In genomic region chr2:85951351-85952067, GRCh38 we compare ENCODE assay signal across 1 cellular context.
A peak's percentile ranks its signal among the peaks of the same experiment; 100 is the strongest.
TF ChIP-seq lines count a peak whose summit lies in the region.

No MANE protein-coding gene starts in this region.

TF ChIP-seq in K562, 482 proteins besides CTCF, POLR2A, EP300 and RAD21 (continued from another document):
- TF ChIP-seq MNT (conservative IDR thresholded peaks at IDR 0.05) (no peak), CSDE1 (IDR thresholded peaks at IDR 0.05) (no peak), KDM1A (IDR thresholded peaks at IDR 0.05) (peak in 1 of 2 experiments; percentile 15; a peak in 1 of 4 replicates), ZNF217 (CRISPR knock-in tag; IDR thresholded peaks at IDR 0.05) (no peak), NR2C2 (CRISPR knock-in tag; IDR thresholded peaks at IDR 0.05) (no peak), NR2C2 (tag; IDR thresholded peaks at IDR 0.05) (no peak), MAZ (CRISPR knock-in tag; conservative IDR thresholded peaks at IDR 0.05 in 1 of 2, IDR thresholded peaks at IDR 0.05 in 1 of 2) (no peak), NCOA2 (IDR thresholded peaks at IDR 0.05; ENCODE audit: partially characterized antibody in 2 of 2) (no peak), NCOA1 (IDR thresholded peaks at IDR 0.05; ENCODE audit: low read depth) (no peak), TRIM24 (IDR thresholded peaks at IDR 0.05) (peak in 1 of 2 experiments; percentile 73; a peak in 1 of 4 replicates), FOXK2 (conservative IDR thresholded peaks at IDR 0.05 in 1 of 2, IDR thresholded peaks at IDR 0.05 in 1 of 2; ENCODE audit: low read depth in 2 of 2) (peak in 1 of 2 experiments; percentile 49; a peak in 2 of 4 replicates), CEBPG (CRISPR knock-in tag; IDR thresholded peaks at IDR 0.05) (peak; percentile 92), CEBPG (tag; conservative IDR thresholded peaks at IDR 0.05 in 1 of 2, IDR thresholded peaks at IDR 0.05 in 1 of 2) (peak; percentile 84 to 94), NFIX (CRISPR knock-in tag; IDR thresholded peaks at IDR 0.05; ENCODE audit: low read depth) (no peak), ZFP36 (IDR thresholded peaks at IDR 0.05; ENCODE audit: low read depth, low read length, partially characterized antibody) (peak; percentile 11), TAL1 (IDR thresholded peaks at IDR 0.05) (peak; percentile 13; the same call in 1 of the 2 replicates), ZNF133 (CRISPR knock-in tag; IDR thresholded peaks at IDR 0.05) (no peak), KDM2B (CRISPR knock-in tag; IDR thresholded peaks at IDR 0.05) (no peak), ZNF766 (CRISPR knock-in tag; conservative IDR thresholded peaks at IDR 0.05) (0 out of 2 replicates have a peak, but pooled peaks have one; percentile 5), POLR3A (IDR thresholded peaks at IDR 0.05; ENCODE audit: borderline replicate concordance, extremely low read depth, insufficient read depth, insufficient read length) (no peak), ZBTB49 (CRISPR knock-in tag; IDR thresholded peaks at IDR 0.05; ENCODE audit: borderline replicate concordance) (no peak), SMARCB1 (IDR thresholded peaks at IDR 0.05; ENCODE audit: insufficient read length, low read depth) (no peak), CEBPB (tag; IDR thresholded peaks at IDR 0.05) (peak; percentile 97), TSC22D4 (tag; IDR thresholded peaks at IDR 0.05) (no peak), ZFP30 (CRISPR knock-in tag; IDR thresholded peaks at IDR 0.05; ENCODE audit: borderline replicate concordance) (no peak), YY1 (IDR thresholded peaks at IDR 0.05; ENCODE audit: borderline replicate concordance in 1 of 3, control insufficient read depth in 1 of 3, extremely low read depth in 1 of 3, insufficient read depth in 3 of 3, insufficient read length in 1 of 3, insufficient replicate concordance in 2 of 3, low read depth in 1 of 3, low read length in 2 of 3) (no peak), ATF3 (IDR thresholded peaks at IDR 0.05) (0 out of 2 replicates have a peak, but pooled peaks have one; percentile 30), ATF3 (CRISPR knock-in tag; conservative IDR thresholded peaks at IDR 0.05) (no peak), NR2C1 (IDR thresholded peaks at IDR 0.05) (no peak), NR2C1 (tag; IDR thresholded peaks at IDR 0.05) (0 out of 2 replicates have a peak, but pooled peaks have one; percentile 39), RBM25 (IDR thresholded peaks at IDR 0.05; ENCODE audit: low read depth, low read length, severe bottlenecking) (peak; percentile 64)
- TF ChIP-seq, protein P1, sequence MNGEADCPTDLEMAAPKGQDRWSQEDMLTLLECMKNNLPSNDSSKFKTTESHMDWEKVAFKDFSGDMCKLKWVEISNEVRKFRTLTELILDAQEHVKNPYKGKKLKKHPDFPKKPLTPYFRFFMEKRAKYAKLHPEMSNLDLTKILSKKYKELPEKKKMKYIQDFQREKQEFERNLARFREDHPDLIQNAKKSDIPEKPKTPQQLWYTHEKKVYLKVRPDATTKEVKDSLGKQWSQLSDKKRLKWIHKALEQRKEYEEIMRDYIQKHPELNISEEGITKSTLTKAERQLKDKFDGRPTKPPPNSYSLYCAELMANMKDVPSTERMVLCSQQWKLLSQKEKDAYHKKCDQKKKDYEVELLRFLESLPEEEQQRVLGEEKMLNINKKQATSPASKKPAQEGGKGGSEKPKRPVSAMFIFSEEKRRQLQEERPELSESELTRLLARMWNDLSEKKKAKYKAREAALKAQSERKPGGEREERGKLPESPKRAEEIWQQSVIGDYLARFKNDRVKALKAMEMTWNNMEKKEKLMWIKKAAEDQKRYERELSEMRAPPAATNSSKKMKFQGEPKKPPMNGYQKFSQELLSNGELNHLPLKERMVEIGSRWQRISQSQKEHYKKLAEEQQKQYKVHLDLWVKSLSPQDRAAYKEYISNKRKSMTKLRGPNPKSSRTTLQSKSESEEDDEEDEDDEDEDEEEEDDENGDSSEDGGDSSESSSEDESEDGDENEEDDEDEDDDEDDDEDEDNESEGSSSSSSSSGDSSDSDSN (IDR thresholded peaks at IDR 0.05; ENCODE audit: borderline replicate concordance in 1 of 2, low read depth in 2 of 2, low read length in 2 of 2) = peak in 1 of 2 experiments; percentile 30; a peak in 1 of 4 replicates
- TF ChIP-seq, protein P2, sequence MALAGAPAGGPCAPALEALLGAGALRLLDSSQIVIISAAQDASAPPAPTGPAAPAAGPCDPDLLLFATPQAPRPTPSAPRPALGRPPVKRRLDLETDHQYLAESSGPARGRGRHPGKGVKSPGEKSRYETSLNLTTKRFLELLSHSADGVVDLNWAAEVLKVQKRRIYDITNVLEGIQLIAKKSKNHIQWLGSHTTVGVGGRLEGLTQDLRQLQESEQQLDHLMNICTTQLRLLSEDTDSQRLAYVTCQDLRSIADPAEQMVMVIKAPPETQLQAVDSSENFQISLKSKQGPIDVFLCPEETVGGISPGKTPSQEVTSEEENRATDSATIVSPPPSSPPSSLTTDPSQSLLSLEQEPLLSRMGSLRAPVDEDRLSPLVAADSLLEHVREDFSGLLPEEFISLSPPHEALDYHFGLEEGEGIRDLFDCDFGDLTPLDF (CRISPR knock-in tag; IDR thresholded peaks at IDR 0.05) = 0 out of 2 replicates have a peak, but pooled peaks have one; percentile 30
